ENCODE assay signal across 17 cellular contexts in the genomic region with DNA sequence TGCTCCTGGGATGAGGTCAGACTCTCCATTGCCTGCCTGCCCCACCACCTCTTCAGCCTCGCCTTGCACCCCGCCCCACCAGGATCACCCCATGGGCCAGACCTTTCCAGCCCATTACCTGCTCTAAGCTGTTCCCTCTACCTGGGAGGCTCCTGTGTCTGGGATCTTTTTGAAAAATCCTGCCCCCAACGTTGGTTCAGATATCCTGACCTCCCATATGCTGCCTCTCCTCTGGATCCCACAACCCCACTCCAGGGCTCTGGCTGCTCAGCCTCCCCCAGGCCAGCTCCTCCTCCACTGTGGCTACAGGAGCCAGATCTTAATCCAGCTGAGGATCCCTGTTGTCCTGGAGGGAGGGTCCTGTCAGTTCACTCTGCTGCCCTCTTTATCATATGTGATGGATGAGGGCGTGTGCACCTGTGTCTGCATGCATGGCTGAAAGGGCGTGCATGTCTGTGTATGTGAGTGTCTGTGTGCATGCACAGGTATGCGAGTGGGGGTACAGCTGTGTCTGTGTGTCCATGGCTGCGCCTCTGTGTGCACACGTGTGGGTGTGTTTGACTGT. TPM values are rescaled to one million over a fixed set of nuclear protein-coding genes. Genes with fewer than 3 reads are reported as not detected.
DNase-seq lines count a peak whose midpoint lies in the region; ATAC-seq and TF ChIP-seq lines count a peak whose summit lies in the region.
"Had no signal": no experiment of that assay in that cellular context is flagged by ENCODE, and none has a peak within 500 bp of the region (broad histone marks: within the 10 kb centered on the region; RNA-seq: fewer than 3 reads in every experiment).

No MANE protein-coding gene starts in this region.

- peak; percentile 39 for DNase-seq in SK-N-SH
- no peak for DNase-seq in central memory CD8-positive, alpha-beta T cell (ENCODE audit: low spot score in 2 of 2)
- DNase-seq in neural progenitor cell (ENCODE audit: low spot score) = no peak
- peak; percentile 45 for DNase-seq in upper lobe of right lung
- no peak for DNase-seq in activated CD8-positive, alpha-beta T cell treated with anti-CD3 and anti-CD28 coated beads for 36 hours
- no peak for DNase-seq in gastrocnemius medialis
- DNase-seq: 8988T; Caco-2; NCI-H1436 treated with DMSO at 0.1 percent for 48 hours; NCI-H526; NK-92 treated with Interleukin-12 subunit alpha and Interleukin-12 subunit beta, amount 100 ng/mL, for 24 hours; PC-3 had no signal

- no peak overlapping the region for H3K4me3 Mint-ChIP-seq in central memory CD8-positive, alpha-beta T cell
- no peak overlapping the region for H3K4me3 Mint-ChIP-seq in neural progenitor cell
- H3K4me3 Mint-ChIP-seq in activated CD8-positive, alpha-beta T cell treated with anti-CD3 and anti-CD28 coated beads for 36 hours = no peak overlapping the region

- no peak for TF ChIP-seq EP300 in SK-N-SH (IDR thresholded peaks at IDR 0.05; ENCODE audit: borderline replicate concordance in 1 of 2, low read depth in 1 of 2, low read length in 1 of 2)

- H3F3A ChIP-seq in SK-N-SH (replicated peaks; ENCODE audit: insufficient read depth) (no peaks in the 10 kb centered on the region), neural progenitor cell (ENCODE audit: low read depth) (no peaks in the 10 kb centered on the region)

- H3K79me2 ChIP-seq in SK-N-SH (ENCODE audit: insufficient read depth) (no peaks in the 10 kb centered on the region), neural progenitor cell (ENCODE audit: low read depth) (no peaks in the 10 kb centered on the region)

- H3K27me3 ChIP-seq in SK-N-SH (ENCODE audit: insufficient read depth) (no peaks in the 10 kb centered on the region), neural progenitor cell (no peaks in the 10 kb centered on the region), upper lobe of right lung (no peaks in the 10 kb centered on the region), gastrocnemius medialis (no peaks in the 10 kb centered on the region)

- H3K4me2 ChIP-seq in SK-N-SH (no peak overlapping the region), neural progenitor cell (no peak overlapping the region)

- H2AFZ ChIP-seq in SK-N-SH (ENCODE audit: low read depth) (no peak overlapping the region), neural progenitor cell (replicated peaks) (no peak overlapping the region)

- no peaks in the 10 kb centered on the region for H3K9me3 Mint-ChIP-seq in central memory CD8-positive, alpha-beta T cell
- no peaks in the 10 kb centered on the region for H3K9me3 Mint-ChIP-seq in neural progenitor cell
- H3K9me3 Mint-ChIP-seq in activated CD8-positive, alpha-beta T cell treated with anti-CD3 and anti-CD28 coated beads for 36 hours = no peaks in the 10 kb centered on the region

- 86% methylated on average over 8 of the region's 8 CpGs for WGBS in SK-N-SH (ENCODE audit: low lambda C conversion rate)

- no peaks in the 10 kb centered on the region for H3K9me2 ChIP-seq in SK-N-SH

- intact Hi-C loops in upper lobe of right lung (cut with DNase I) = no loop called here
- intact Hi-C loops in activated CD8-positive, alpha-beta T cell treated with anti-CD3 and anti-CD28 coated beads for 36 hours (cut with micrococcal nuclease) = no loop called here
- intact Hi-C loops in gastrocnemius medialis (cut with DNase I; ENCODE audit: low total_unique reads) = loop anchor here (10.0 kb wide), 1 partner anchor 1719 kb away; the partner anchor contains the start of gene SELENOK

- H3K9ac ChIP-seq in SK-N-SH = no peak overlapping the region
- no peak overlapping the region for H3K9ac ChIP-seq in neural progenitor cell

- H3K36me3 ChIP-seq in SK-N-SH (replicated peaks in 1 of 2; ENCODE audit: control insufficient read depth in 1 of 2, insufficient read depth in 2 of 2, low read length in 1 of 2) (no peaks in the 10 kb centered on the region), neural progenitor cell (no peaks in the 10 kb centered on the region), upper lobe of right lung (no peaks in the 10 kb centered on the region), gastrocnemius medialis (no peaks in the 10 kb centered on the region)
- H3K36me3 ChIP-seq: HAP-1 had no signal

- TF ChIP-seq POLR2A in gastrocnemius medialis (IDR thresholded peaks at IDR 0.05) = no peak

- H3K9me3 ChIP-seq in SK-N-SH (no peaks in the 10 kb centered on the region), neural progenitor cell (ENCODE audit: low read depth) (no peaks in the 10 kb centered on the region), upper lobe of right lung (no peaks in the 10 kb centered on the region), gastrocnemius medialis (no peaks in the 10 kb centered on the region)
- H3K9me3 ChIP-seq: Caco-2, HAP-1 had no signal

- no peaks in the 10 kb centered on the region for H3K36me3 Mint-ChIP-seq in central memory CD8-positive, alpha-beta T cell (ENCODE audit: insufficient read depth)
- H3K36me3 Mint-ChIP-seq in neural progenitor cell = no peaks in the 10 kb centered on the region
- no peaks in the 10 kb centered on the region for H3K36me3 Mint-ChIP-seq in activated CD8-positive, alpha-beta T cell treated with anti-CD3 and anti-CD28 coated beads for 36 hours (ENCODE audit: low read depth)

- in situ Hi-C loops in gastrocnemius medialis (cut with MboI; ENCODE audit: low sequenced_read_pairs in 4 of 4) = no loop called here

- H3K27me3 Mint-ChIP-seq in central memory CD8-positive, alpha-beta T cell = no peaks in the 10 kb centered on the region
- peaks cover 10% of the 10 kb centered on the region for H3K27me3 Mint-ChIP-seq in neural progenitor cell (ENCODE audit: insufficient read depth, low read depth)
- no peaks in the 10 kb centered on the region for H3K27me3 Mint-ChIP-seq in activated CD8-positive, alpha-beta T cell treated with anti-CD3 and anti-CD28 coated beads for 36 hours

- H3K4me1 ChIP-seq in SK-N-SH (ENCODE audit: control insufficient read depth in 1 of 2, insufficient read depth in 2 of 2, low read depth in 1 of 2, low read length in 1 of 2) (peaks cover 0 to 11% of the 10 kb centered on the region in 2 experiments; a peak in 1 of 4 replicates), neural progenitor cell (no peaks in the 10 kb centered on the region), upper lobe of right lung (no peaks in the 10 kb centered on the region), gastrocnemius medialis (no peaks in the 10 kb centered on the region)
- H3K4me1 ChIP-seq: HAP-1 had no signal

- H3K27ac Mint-ChIP-seq in central memory CD8-positive, alpha-beta T cell (ENCODE audit: low read depth) = peak overlapping the region; percentile 9
- peak overlapping the region; percentile 80 for H3K27ac Mint-ChIP-seq in neural progenitor cell
- no peak overlapping the region for H3K27ac Mint-ChIP-seq in activated CD8-positive, alpha-beta T cell treated with anti-CD3 and anti-CD28 coated beads for 36 hours

- TF ChIP-seq CTCF in SK-N-SH (IDR thresholded peaks at IDR 0.05) (no peak), neural progenitor cell (IDR thresholded peaks at IDR 0.05) (no peak), upper lobe of right lung (IDR thresholded peaks at IDR 0.05) (no peak), gastrocnemius medialis (IDR thresholded peaks at IDR 0.05 in 4 of 5, conservative IDR thresholded peaks at IDR 0.05 in 1 of 5) (no peak)
- TF ChIP-seq CTCF in activated CD8-positive, alpha-beta T cell treated with anti-CD3 and anti-CD28 coated beads for 36 hours (IDR thresholded peaks at IDR 0.05) = no peak

- ATAC-seq in SK-N-SH treated with all-trans-retinoic acid at 6 μM for 48 hours = no peak; the same call in 2 of the 3 replicates
- ATAC-seq in central memory CD8-positive, alpha-beta T cell (replicated peaks; ENCODE audit: extremely low read depth, poor library complexity, severe bottlenecking) = no peak
- ATAC-seq in upper lobe of right lung = no peak
- no peak for ATAC-seq in activated CD8-positive, alpha-beta T cell treated with anti-CD3 and anti-CD28 coated beads for 36 hours
- no peak for ATAC-seq in gastrocnemius medialis
- no peak for ATAC-seq in HG03025 (IDR thresholded peaks at IDR 0.05; ENCODE audit: low FRiP score, unreplicated experiment)
- ATAC-seq: PC-3 had no signal

- no peak overlapping the region for H3K4me3 ChIP-seq in SK-N-SH (ENCODE audit: low read depth in 2 of 2, low read length in 1 of 2)
- no peak overlapping the region for H3K4me3 ChIP-seq in neural progenitor cell
- H3K4me3 ChIP-seq in upper lobe of right lung = no peak overlapping the region
- H3K4me3 ChIP-seq in gastrocnemius medialis = no peak overlapping the region
- H3K4me3 ChIP-seq: HAP-1 had no signal

- H3K27ac ChIP-seq in SK-N-SH (ENCODE audit: low read depth in 2 of 2, low read length in 1 of 2) = no peak overlapping the region
- H3K27ac ChIP-seq in neural progenitor cell = no peak overlapping the region
- H3K27ac ChIP-seq in upper lobe of right lung = no peak overlapping the region
- H3K27ac ChIP-seq in gastrocnemius medialis = no peak overlapping the region
- H3K27ac ChIP-seq: C4-2B had no signal

- POLR2A ChIA-PET in SK-N-SH (lab: Yijun Ruan, JAX) = no interaction called here
- POLR2A ChIA-PET in activated CD8-positive, alpha-beta T cell treated with anti-CD3 and anti-CD28 coated beads for 36 hours (lab: Charles Lee) = no interaction called here

- TF ChIP-seq RAD21 in SK-N-SH (IDR thresholded peaks at IDR 0.05; ENCODE audit: low read length) = no peak

- no peaks in the 10 kb centered on the region for H3K4me1 Mint-ChIP-seq in central memory CD8-positive, alpha-beta T cell
- peaks cover 16% of the 10 kb centered on the region for H3K4me1 Mint-ChIP-seq in neural progenitor cell
- no peaks in the 10 kb centered on the region for H3K4me1 Mint-ChIP-seq in activated CD8-positive, alpha-beta T cell treated with anti-CD3 and anti-CD28 coated beads for 36 hours (ENCODE audit: low read depth)

- H4K20me1 ChIP-seq in SK-N-SH (ENCODE audit: insufficient read depth) = no peaks in the 10 kb centered on the region
- no peaks in the 10 kb centered on the region for H4K20me1 ChIP-seq in neural progenitor cell (ENCODE audit: low read depth)

- CTCF ChIA-PET in SK-N-SH (lab: Yijun Ruan, JAX) = interaction anchor here (1.3 kb wide), 1 partner anchor 54 kb away, joined by 3 read pairs; no protein-coding TSS in a partner anchor
- CTCF ChIA-PET in activated CD8-positive, alpha-beta T cell treated with anti-CD3 and anti-CD28 coated beads for 36 hours (lab: Charles Lee) = no interaction called here

RNA-seq across cellular contexts. Expression of gene ALAS1, which starts 21.7 kb away (rescaled TPM):
- polyA plus RNA-seq in SK-N-SH (2012; rRNA removed) = 42.4 and 47.9 TPM in 2 replicates
- polyA plus RNA-seq in SK-N-SH (2012; cell fraction: cytosol; rRNA removed) = 25.8 and 35.6 TPM in 2 replicates
- polyA plus RNA-seq in SK-N-SH (2012; cell fraction: nucleus; rRNA removed) = 43.9 and 67.3 TPM in 2 replicates
- 35.0 and 54.9 TPM in 2 replicates for total RNA-seq in neural progenitor cell (ENCODE audit: low replicate concordance)
- 78.9 TPM for total RNA-seq in upper lobe of right lung
- 10 to 100 TPM; 54.3 to 54.6 TPM for total RNA-seq in activated CD8-positive, alpha-beta T cell treated with anti-CD3 and anti-CD28 coated beads for 36 hours
- 10 to 100 TPM; 61.0 to 99.8 (median 68.4) TPM for total RNA-seq in gastrocnemius medialis

RNA-seq across cellular contexts. Expression of gene POC1A, which starts 22.0 kb away (rescaled TPM):
- 9.6 and 11.7 TPM in 2 replicates for polyA plus RNA-seq in SK-N-SH (2012; rRNA removed)
- polyA plus RNA-seq in SK-N-SH (2012; cell fraction: cytosol; rRNA removed) = 5.8 and 9.1 TPM in 2 replicates
- 7.7 and 9.6 TPM in 2 replicates for polyA plus RNA-seq in SK-N-SH (2012; cell fraction: nucleus; rRNA removed)
- total RNA-seq in neural progenitor cell (ENCODE audit: low replicate concordance) (10.3 and 18.7 TPM in 2 replicates), upper lobe of right lung (2.5 TPM), gastrocnemius medialis (1 to 10 TPM in 1 of 4 donors, under 1 TPM in 3; 0.51 to 3.2 (median 0.81) TPM)
- total RNA-seq in activated CD8-positive, alpha-beta T cell treated with anti-CD3 and anti-CD28 coated beads for 36 hours = 10 to 100 TPM; 21.2 to 23.5 TPM

RNA-seq across cellular contexts. Expression of gene TLR9, which starts 49.2 kb away (rescaled TPM):
- polyA plus RNA-seq in SK-N-SH (2012; rRNA removed) = 0.12 TPM in 1 of 2 replicates, not detected in the other
- polyA plus RNA-seq in SK-N-SH (2012; cell fraction: cytosol; rRNA removed) = not detected in 2 replicates
- polyA plus RNA-seq in SK-N-SH (2012; cell fraction: nucleus; rRNA removed) = 0.31 and 0.38 TPM in 2 replicates
- total RNA-seq in neural progenitor cell (ENCODE audit: low replicate concordance) (not detected in 2 replicates), upper lobe of right lung (0.87 TPM), gastrocnemius medialis (under 1 TPM in 3 of 4 donors, not detected in 1; 0.07 to 0.41 (median 0.13) TPM)
- total RNA-seq in activated CD8-positive, alpha-beta T cell treated with anti-CD3 and anti-CD28 coated beads for 36 hours = 1 to 10 TPM; 2.0 TPM
- total RNA-seq: Caco-2, HT-29, PC-3 had no signal

Comparison
In these comparisons a context has a peak if more than half of its experiments do, and no peak if none do; other contexts are left out.
1. DNase-seq: peak in SK-N-SH (single experiment) and upper lobe of right lung (single experiment); none in central memory CD8-positive, alpha-beta T cell (0 of 2), neural progenitor cell (single experiment), activated CD8-positive, alpha-beta T cell treated with anti-CD3 and anti-CD28 coated beads for 36 hours (single experiment) and gastrocnemius medialis (0 of 2).